ENCODE assay signal across 8 cellular contexts in the genomic region with DNA sequence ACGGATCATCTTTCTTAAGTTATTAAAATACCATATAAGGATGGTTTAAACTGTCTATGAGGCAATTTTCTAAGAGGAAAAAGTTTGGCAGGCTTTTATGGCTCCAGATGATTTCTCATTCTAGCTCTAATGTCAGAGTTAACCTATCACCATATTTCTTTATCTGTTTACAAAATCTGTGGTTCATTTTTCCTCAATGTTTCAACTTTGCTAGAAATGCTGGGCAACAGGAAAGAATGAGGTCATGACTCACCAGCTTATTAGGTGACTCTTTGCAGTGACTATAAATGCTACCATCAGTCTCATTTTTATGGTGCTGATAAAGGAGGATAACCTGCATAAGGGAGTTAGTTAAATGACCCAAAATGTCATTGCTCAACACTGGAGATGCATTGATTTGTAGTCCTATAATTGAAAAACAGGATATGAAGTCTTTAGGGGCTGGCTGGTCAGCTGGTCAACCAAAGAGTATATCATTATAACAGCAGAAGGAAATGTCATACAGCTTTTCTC. TPM values are rescaled to one million over a fixed set of nuclear protein-coding genes. Genes with fewer than 3 reads are reported as not detected.
DNase-seq lines count a peak whose midpoint lies in the region; FAIRE-seq and TF ChIP-seq lines count a peak whose summit lies in the region.

No MANE protein-coding gene starts in this region.

- no peaks in the 10 kb centered on the region for H3K36me3 Mint-ChIP-seq in activated naive CD8-positive, alpha-beta T cell treated with anti-CD3 and anti-CD28 coated beads for 36 hours

- in situ Hi-C loops in transverse colon (cut with MboI; ENCODE audit: low pct_ligation_motif_present in 1 of 4, low pct_unique_long_range_greater_than_20kb in 1 of 4, low sequenced_read_pairs in 3 of 4): no loop called here

- intact Hi-C loops in transverse colon (cut with DNase I; ENCODE audit: low total_unique reads): no loop called here

- H3K4me1 ChIP-seq in keratinocyte (ENCODE audit: control insufficient read depth, extremely low read depth, insufficient read depth, low read length) (peaks cover 7% of the 10 kb centered on the region), transverse colon (peaks cover 0 to 21% (median 11%) of the 10 kb centered on the region in 4 donors)

- no peak for TF ChIP-seq EP300 in transverse colon (IDR thresholded peaks at IDR 0.05; ENCODE audit: low read depth)

- H2AFZ ChIP-seq in keratinocyte (ENCODE audit: control insufficient read depth, low read length): no peak overlapping the region

- H3K4me1 Mint-ChIP-seq in activated naive CD8-positive, alpha-beta T cell treated with anti-CD3 and anti-CD28 coated beads for 36 hours: peaks cover 31% of the 10 kb centered on the region

- no peaks in the 10 kb centered on the region for H3K27me3 ChIP-seq in keratinocyte (ENCODE audit: control insufficient read depth, extremely low read depth, insufficient read depth, low read length)
- no peaks in the 10 kb centered on the region for H3K27me3 ChIP-seq in transverse colon

- H3K9ac ChIP-seq in keratinocyte (ENCODE audit: control insufficient read depth, extremely low read depth, insufficient read depth, low read length): no peak overlapping the region

- H3K79me2 ChIP-seq in keratinocyte (ENCODE audit: control insufficient read depth, insufficient read depth, low read length): no peaks in the 10 kb centered on the region

- peak overlapping the region; percentile 31 for H3K27ac Mint-ChIP-seq in activated naive CD8-positive, alpha-beta T cell treated with anti-CD3 and anti-CD28 coated beads for 36 hours

- dilution Hi-C loops in keratinocyte (cut with MboI; ENCODE audit: extremely low pct_ligation_motif_present, low sequenced_read_pairs): no loop called here

- H3K27me3 Mint-ChIP-seq in activated naive CD8-positive, alpha-beta T cell treated with anti-CD3 and anti-CD28 coated beads for 36 hours: no peaks in the 10 kb centered on the region

- no peak overlapping the region for H3K4me2 ChIP-seq in keratinocyte (ENCODE audit: control insufficient read depth, extremely low read depth, insufficient read depth, low read depth, low read length)

- H3K9me3 Mint-ChIP-seq in activated naive CD8-positive, alpha-beta T cell treated with anti-CD3 and anti-CD28 coated beads for 36 hours: no peaks in the 10 kb centered on the region

- H3K36me3 ChIP-seq in keratinocyte (ENCODE audit: control insufficient read depth in 2 of 2, extremely low read depth in 1 of 2, insufficient read depth in 2 of 2, low read length in 2 of 2): no peaks in the 10 kb centered on the region
- H3K36me3 ChIP-seq in transverse colon: no peaks in the 10 kb centered on the region

- no peak for TF ChIP-seq POLR2A in transverse colon (IDR thresholded peaks at IDR 0.05)

- H4K20me1 ChIP-seq in keratinocyte (ENCODE audit: control insufficient read depth, extremely low read depth, insufficient read depth, low read length): no peaks in the 10 kb centered on the region

- no peak overlapping the region for H3K4me3 ChIP-seq in AG09309 (ENCODE audit: control insufficient read depth, low read depth, low read length)
- H3K4me3 ChIP-seq in keratinocyte (ENCODE audit: control insufficient read depth in 2 of 3, extremely low read depth in 1 of 3, insufficient read depth in 2 of 3, low read depth in 1 of 3, low read length in 3 of 3): no peak overlapping the region
- no peak overlapping the region for H3K4me3 ChIP-seq in transverse colon

- H3K9me1 ChIP-seq in keratinocyte (ENCODE audit: control insufficient read depth, extremely low read depth, insufficient read depth, low read length): no peaks in the 10 kb centered on the region

- TF ChIP-seq CTCF in AG09309 (IDR thresholded peaks at IDR 0.05; ENCODE audit: control insufficient read depth, insufficient read depth, low read depth, low read length, missing control alignments): no peak
- TF ChIP-seq CTCF in keratinocyte (optimal IDR thresholded peaks at IDR 0.05 in 1 of 3, IDR thresholded peaks at IDR 0.05 in 1 of 3, conservative IDR thresholded peaks at IDR 0.05 in 1 of 3; ENCODE audit: extremely low read depth in 1 of 3, insufficient read depth in 2 of 3, low read length in 3 of 3): no peak
- TF ChIP-seq CTCF in transverse colon (IDR thresholded peaks at IDR 0.05): no peak

- H3K27ac ChIP-seq in keratinocyte (ENCODE audit: control insufficient read depth, insufficient read depth, low read length): no peak overlapping the region
- H3K27ac ChIP-seq in transverse colon: no peak overlapping the region

- H3K9me3 ChIP-seq in keratinocyte (ENCODE audit: control insufficient read depth, low read depth, low read length) (no peaks in the 10 kb centered on the region), transverse colon (no peaks in the 10 kb centered on the region)

- DNase-seq in AG09309 (ENCODE audit: low read depth) (peak; percentile 98), HS-5 (ENCODE audit: low read depth) (peak; percentile 88), keratinocyte (ENCODE audit: low read depth, low spot score) (no peak), cortex of kidney (lab: John Stamatoyannopoulos, UW) (no peak), NCI-H2107 treated with DMSO at 0.1 percent for 48 hours (lab: John Stamatoyannopoulos, UW; ENCODE audit: unreplicated experiment) (no peak), NCI-H1417 treated with DMSO at 0.1 percent for 48 hours (lab: John Stamatoyannopoulos, UW) (no peak), transverse colon (no peak)
- no peak for DNase-seq in activated naive CD8-positive, alpha-beta T cell treated with anti-CD3 and anti-CD28 coated beads for 36 hours

- WGBS in transverse colon (ENCODE audit: low coverage in 1 of 2), 2 donors: 38 to 43% methylated on average over 1 of the region's 1 CpG

- H3K4me3 Mint-ChIP-seq in activated naive CD8-positive, alpha-beta T cell treated with anti-CD3 and anti-CD28 coated beads for 36 hours: no peak overlapping the region

- FAIRE-seq in keratinocyte (lab: Jason Lieb, UNC): peak; percentile 51

RNA-seq across cellular contexts. Expression of a gene that starts 45.3 kb away (rescaled TPM):
- 100 to 1,000 TPM; 239 to 245 TPM for total RNA-seq in activated naive CD8-positive, alpha-beta T cell treated with anti-CD3 and anti-CD28 coated beads for 36 hours
- polyA plus RNA-seq in keratinocyte: 178 to 274 TPM (median 235 TPM) in 3 replicates
- polyA plus RNA-seq in keratinocyte (2011; ENCODE audit: low read depth): 374 TPM
- polyA plus RNA-seq in keratinocyte (2011; cell fraction: cytosol; rRNA removed): 150 and 330 TPM in 2 replicates
- 125 and 137 TPM in 2 replicates for polyA plus RNA-seq in keratinocyte (2011; cell fraction: nucleus; rRNA removed)
- 166 and 170 TPM in 2 replicates for polyA plus RNA-seq in keratinocyte (2012; ENCODE audit: low replicate concordance)
- polyA minus RNA-seq in keratinocyte: 29.0 to 135 TPM (median 49.9 TPM) in 3 replicates
- 131 TPM for polyA minus RNA-seq in keratinocyte (2011; cell fraction: cytosol; rRNA and poly(A)+ RNA removed)
- polyA minus RNA-seq in keratinocyte (2011; cell fraction: nucleus; rRNA and poly(A)+ RNA removed): 33.7 and 87.2 TPM in 2 replicates
- total RNA-seq in transverse colon: 100 to 1,000 TPM; 180 to 380 (median 224) TPM

Comparison
In these comparisons a context has a peak if more than half of its experiments do, and no peak if none do; other contexts are left out.
1. DNase-seq: peak in AG09309 (single experiment) and HS-5 (single experiment); none in activated naive CD8-positive, alpha-beta T cell treated with anti-CD3 and anti-CD28 coated beads for 36 hours (single experiment), keratinocyte (single experiment), cortex of kidney (single experiment), NCI-H2107 treated with DMSO at 0.1 percent for 48 hours (single experiment), NCI-H1417 treated with DMSO at 0.1 percent for 48 hours (single experiment) and transverse colon (single experiment).